In genomic region chr2:156845806-156846558, GRCh38 we compare ENCODE assay signal across 1 cellular context.
TF ChIP-seq lines count a peak whose summit lies in the region.

No MANE protein-coding gene starts in this region.

TF ChIP-seq in HEK293, 187 proteins besides CTCF, POLR2A, EP300 and RAD21 (continued from another document):
- peak; percentile 55 for TF ChIP-seq ZNF335 (tag by site-specific recombination; conservative IDR thresholded peaks at IDR 0.05)
- no peak for TF ChIP-seq ZNF654 (tag by site-specific recombination; IDR thresholded peaks at IDR 0.05; ENCODE audit: low read depth)
- TF ChIP-seq, protein P1, sequence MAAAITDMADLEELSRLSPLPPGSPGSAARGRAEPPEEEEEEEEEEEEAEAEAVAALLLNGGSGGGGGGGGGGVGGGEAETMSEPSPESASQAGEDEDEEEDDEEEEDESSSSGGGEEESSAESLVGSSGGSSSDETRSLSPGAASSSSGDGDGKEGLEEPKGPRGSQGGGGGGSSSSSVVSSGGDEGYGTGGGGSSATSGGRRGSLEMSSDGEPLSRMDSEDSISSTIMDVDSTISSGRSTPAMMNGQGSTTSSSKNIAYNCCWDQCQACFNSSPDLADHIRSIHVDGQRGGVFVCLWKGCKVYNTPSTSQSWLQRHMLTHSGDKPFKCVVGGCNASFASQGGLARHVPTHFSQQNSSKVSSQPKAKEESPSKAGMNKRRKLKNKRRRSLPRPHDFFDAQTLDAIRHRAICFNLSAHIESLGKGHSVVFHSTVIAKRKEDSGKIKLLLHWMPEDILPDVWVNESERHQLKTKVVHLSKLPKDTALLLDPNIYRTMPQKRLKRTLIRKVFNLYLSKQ (tag by site-specific recombination; IDR thresholded peaks at IDR 0.05; ENCODE audit: borderline replicate concordance) = no peak
- peak; percentile 74; the same call in 1 of the 2 replicates for TF ChIP-seq TRIM28 (IDR thresholded peaks at IDR 0.05; ENCODE audit: borderline replicate concordance, low read length)
- TF ChIP-seq, protein P2, sequence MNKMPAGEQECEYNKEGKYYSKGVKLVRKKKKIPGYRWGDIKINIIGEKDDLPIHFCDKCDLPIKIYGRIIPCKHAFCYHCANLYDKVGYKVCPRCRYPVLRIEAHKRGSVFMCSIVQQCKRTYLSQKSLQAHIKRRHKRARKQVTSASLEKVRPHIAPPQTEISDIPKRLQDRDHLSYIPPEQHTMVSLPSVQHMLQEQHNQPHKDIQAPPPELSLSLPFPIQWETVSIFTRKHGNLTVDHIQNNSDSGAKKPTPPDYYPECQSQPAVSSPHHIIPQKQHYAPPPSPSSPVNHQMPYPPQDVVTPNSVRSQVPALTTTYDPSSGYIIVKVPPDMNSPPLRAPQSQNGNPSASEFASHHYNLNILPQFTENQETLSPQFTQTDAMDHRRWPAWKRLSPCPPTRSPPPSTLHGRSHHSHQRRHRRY (tag by site-specific recombination; IDR thresholded peaks at IDR 0.05) = no peak
- TF ChIP-seq, protein P3, sequence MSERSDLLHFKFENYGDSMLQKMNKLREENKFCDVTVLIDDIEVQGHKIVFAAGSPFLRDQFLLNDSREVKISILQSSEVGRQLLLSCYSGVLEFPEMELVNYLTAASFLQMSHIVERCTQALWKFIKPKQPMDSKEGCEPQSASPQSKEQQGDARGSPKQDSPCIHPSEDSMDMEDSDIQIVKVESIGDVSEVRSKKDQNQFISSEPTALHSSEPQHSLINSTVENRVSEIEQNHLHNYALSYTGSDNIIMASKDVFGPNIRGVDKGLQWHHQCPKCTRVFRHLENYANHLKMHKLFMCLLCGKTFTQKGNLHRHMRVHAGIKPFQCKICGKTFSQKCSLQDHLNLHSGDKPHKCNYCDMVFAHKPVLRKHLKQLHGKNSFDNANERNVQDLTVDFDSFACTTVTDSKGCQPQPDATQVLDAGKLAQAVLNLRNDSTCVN (tag by site-specific recombination; optimal IDR thresholded peaks at IDR 0.05) = no peak
- TF ChIP-seq GLIS2 (tag by site-specific recombination; IDR thresholded peaks at IDR 0.05) = no peak
- no peak for TF ChIP-seq ZNF174 (tag by site-specific recombination; IDR thresholded peaks at IDR 0.05)
- no peak for TF ChIP-seq ZSCAN16 (tag by site-specific recombination; IDR thresholded peaks at IDR 0.05)
- TF ChIP-seq ZBTB21 (tag by site-specific recombination; IDR thresholded peaks at IDR 0.05) = no peak
- TF ChIP-seq ZNF514 (tag by site-specific recombination; IDR thresholded peaks at IDR 0.05) = no peak
- no peak for TF ChIP-seq ZNF610 (tag by site-specific recombination; IDR thresholded peaks at IDR 0.05; ENCODE audit: borderline replicate concordance)
- TF ChIP-seq ZNF830 (tag by site-specific recombination; IDR thresholded peaks at IDR 0.05; ENCODE audit: low read depth) = no peak
- TF ChIP-seq, protein P4, sequence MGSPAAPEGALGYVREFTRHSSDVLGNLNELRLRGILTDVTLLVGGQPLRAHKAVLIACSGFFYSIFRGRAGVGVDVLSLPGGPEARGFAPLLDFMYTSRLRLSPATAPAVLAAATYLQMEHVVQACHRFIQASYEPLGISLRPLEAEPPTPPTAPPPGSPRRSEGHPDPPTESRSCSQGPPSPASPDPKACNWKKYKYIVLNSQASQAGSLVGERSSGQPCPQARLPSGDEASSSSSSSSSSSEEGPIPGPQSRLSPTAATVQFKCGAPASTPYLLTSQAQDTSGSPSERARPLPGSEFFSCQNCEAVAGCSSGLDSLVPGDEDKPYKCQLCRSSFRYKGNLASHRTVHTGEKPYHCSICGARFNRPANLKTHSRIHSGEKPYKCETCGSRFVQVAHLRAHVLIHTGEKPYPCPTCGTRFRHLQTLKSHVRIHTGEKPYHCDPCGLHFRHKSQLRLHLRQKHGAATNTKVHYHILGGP (tag by site-specific recombination; IDR thresholded peaks at IDR 0.05) = no peak
